ENCODE assay signal across 8 cellular contexts in genomic region chr19:1171755-1172352, GRCh38. TPM values are rescaled to one million over a fixed set of nuclear protein-coding genes. Genes with fewer than 3 reads are reported as not detected.
DNase-seq lines count a peak whose midpoint lies in the region; ATAC-seq and TF ChIP-seq lines count a peak whose summit lies in the region.

No MANE protein-coding gene starts in this region.

- peaks cover 16% of the 10 kb centered on the region for H3K79me1 ChIP-seq in trophoblast cell (ENCODE audit: low read length)

- no peak overlapping the region for H2BK120ac ChIP-seq in trophoblast cell (ENCODE audit: insufficient read depth, low read length, poor library complexity)

- H2AK5ac ChIP-seq in trophoblast cell (ENCODE audit: low read length), result no peak overlapping the region

- no peaks in the 10 kb centered on the region for H4K20me1 ChIP-seq in OCI-LY1 (ENCODE audit: insufficient read depth, low read length)

- H3K18ac ChIP-seq in trophoblast cell (ENCODE audit: low read length), result no peak overlapping the region

- no peak overlapping the region for H4K91ac ChIP-seq in trophoblast cell (ENCODE audit: low read depth, low read length)

- peak overlapping the region; percentile 78 for H3K4ac ChIP-seq in trophoblast cell (ENCODE audit: low read depth, low read length)

- H3K36me3 ChIP-seq in OCI-LY1 (ENCODE audit: insufficient read depth, low read length) (peaks cover under 1% of the 10 kb centered on the region; the same call in 1 of the 2 replicates), trophoblast cell (ENCODE audit: control insufficient read depth in 1 of 2, insufficient read depth in 2 of 2, low read length in 2 of 2) (peaks cover 7 to 14% of the 10 kb centered on the region in 2 experiments)

- no peak overlapping the region for H3K27ac ChIP-seq in OCI-LY1 (ENCODE audit: low read depth, low read length, poor library complexity, severe bottlenecking)
- no peak overlapping the region for H3K27ac ChIP-seq in trophoblast cell (ENCODE audit: low read depth, low read length)

- H3K4me3 ChIP-seq in OCI-LY1 (ENCODE audit: low read depth, low read length, poor library complexity, severe bottlenecking) (peak overlapping the region; percentile 97), epithelial cell of esophagus (ENCODE audit: low read length) (peak overlapping the region; percentile 92), trophoblast cell (ENCODE audit: low read depth, low read length) (no peak overlapping the region)

- H3K4me1 ChIP-seq in OCI-LY1 (ENCODE audit: insufficient read depth, low read length, severe bottlenecking), result peaks cover 19% of the 10 kb centered on the region
- H3K4me1 ChIP-seq in trophoblast cell (ENCODE audit: control insufficient read depth in 1 of 2, insufficient read depth in 2 of 2, low read length in 2 of 2), result peaks cover 43% of the 10 kb centered on the region in 2 experiments

- intact Hi-C loops in Calu3 (cut with micrococcal nuclease; ENCODE audit: unreplicated experiment), result no loop called here

- H3K79me2 ChIP-seq in OCI-LY1 (ENCODE audit: insufficient read depth, low read length) (no peaks in the 10 kb centered on the region), trophoblast cell (ENCODE audit: control insufficient read depth, insufficient read depth, low read length, poor library complexity) (peaks cover 28% of the 10 kb centered on the region)

- H3K23ac ChIP-seq in trophoblast cell (ENCODE audit: low read length), result no peak overlapping the region

- H3K27me3 Mint-ChIP-seq in Calu3 (ENCODE audit: unreplicated experiment), result no peaks in the 10 kb centered on the region

- H3K9me3 ChIP-seq in OCI-LY1 (ENCODE audit: low read length) (no peaks in the 10 kb centered on the region), trophoblast cell (ENCODE audit: insufficient read depth, low read depth, low read length) (peaks cover 10% of the 10 kb centered on the region)

- no peak overlapping the region; the same call in 1 of the 2 replicates for H3K9ac ChIP-seq in OCI-LY1 (ENCODE audit: low read length)
- no peak overlapping the region for H3K9ac ChIP-seq in trophoblast cell (ENCODE audit: low read length)

- peaks cover 30% of the 10 kb centered on the region for H3K4me1 Mint-ChIP-seq in Calu3 (ENCODE audit: low read depth, unreplicated experiment)

- DNase-seq in Calu3 (no peak), epithelial cell of esophagus (ENCODE audit: low read depth) (peak; percentile 50), trophoblast cell (no peak), NCI-H226 (no peak)

- H3K14ac ChIP-seq in trophoblast cell (ENCODE audit: low read length), result peak overlapping the region; percentile 20

- no peak overlapping the region for H4K8ac ChIP-seq in trophoblast cell (ENCODE audit: low read depth, low read length)

- CTCF ChIA-PET in Calu3 (lab: Charles Lee), result no interaction called here

- no peak overlapping the region for H4K12ac ChIP-seq in trophoblast cell (ENCODE audit: low read depth, low read length)

- H3K9me3 Mint-ChIP-seq in Calu3 (ENCODE audit: low read depth, unreplicated experiment), result no peaks in the 10 kb centered on the region

- H3K4me3 Mint-ChIP-seq in Calu3 (ENCODE audit: low read depth, unreplicated experiment), result peak overlapping the region; percentile 85

- peaks cover 63% of the 10 kb centered on the region for H3K36me3 Mint-ChIP-seq in Calu3 (ENCODE audit: insufficient read depth, unreplicated experiment)

- no peaks in the 10 kb centered on the region for H3K9me2 ChIP-seq in OCI-LY1 (ENCODE audit: low read depth, low read length)

- TF ChIP-seq CTCF in Calu3 (IDR thresholded peaks at IDR 0.05; ENCODE audit: unreplicated experiment) (no peak), OCI-LY1 (IDR thresholded peaks at IDR 0.05; ENCODE audit: low read length) (no peak), epithelial cell of esophagus (IDR thresholded peaks at IDR 0.05; ENCODE audit: insufficient read depth, low read depth, low read length, missing control alignments) (no peak)

- peak overlapping the region; percentile 84 for H3K27ac Mint-ChIP-seq in Calu3 (ENCODE audit: unreplicated experiment)

- no CpG with 5 or more reads among the region's 15 CpGs for WGBS in trophoblast cell (ENCODE audit: extremely low coverage, insufficient coverage, insufficient read length)

- H2BK5ac ChIP-seq in trophoblast cell (ENCODE audit: low read depth, low read length, poor library complexity), result no peak overlapping the region

- H2BK12ac ChIP-seq in trophoblast cell (ENCODE audit: low read length), result no peak overlapping the region

- BruUV-seq in Calu3 (replicated peaks; lab: Mats Ljungman, UMichigan), result TSS peak; percentile 88

- H3K27me3 ChIP-seq in OCI-LY1 (ENCODE audit: insufficient read depth, low read length), result 0 out of 2 replicates have a peak, but pooled peaks cover 4% of the 10 kb centered on the region
- no peaks in the 10 kb centered on the region for H3K27me3 ChIP-seq in trophoblast cell (ENCODE audit: insufficient read depth, low read length)

- ATAC-seq in HG02840 (IDR thresholded peaks at IDR 0.05; ENCODE audit: low FRiP score, unreplicated experiment) (no peak), GM21619 (IDR thresholded peaks at IDR 0.05; ENCODE audit: unreplicated experiment) (no peak), GM21825 (IDR thresholded peaks at IDR 0.05; ENCODE audit: unreplicated experiment) (no peak)

- H3K4me2 ChIP-seq in OCI-LY1 (ENCODE audit: low read length) (peak overlapping the region; percentile 93), trophoblast cell (ENCODE audit: low read length) (no peak overlapping the region)

- H2AFZ ChIP-seq in OCI-LY1 (ENCODE audit: low read length), result no peak overlapping the region
- H2AFZ ChIP-seq in trophoblast cell (ENCODE audit: insufficient read depth, low read length, poor library complexity), result peak overlapping the region; percentile 2

- H3F3A ChIP-seq in OCI-LY1 (ENCODE audit: insufficient read depth, low read length), result no peaks in the 10 kb centered on the region

RNA-seq across cellular contexts. Expression of gene SBNO2, which starts 2.2 kb away (rescaled TPM):
- total RNA-seq in Calu3 (2022), result 84.9 and 97.8 TPM in 2 replicates
- 21.2 and 22.5 TPM in 2 replicates for polyA plus RNA-seq in trophoblast cell (2013)

RNA-seq across cellular contexts. Expression of gene STK11, which starts 33.7 kb away (rescaled TPM):
- 55.8 and 58.3 TPM in 2 replicates for total RNA-seq in Calu3 (2022)
- polyA plus RNA-seq in trophoblast cell (2013), result 32.9 and 33.1 TPM in 2 replicates
